In genomic region chr19:45440873-45441654, GRCh38 we compare ENCODE assay signal across 8 cellular contexts. TPM values are rescaled to one million over a fixed set of nuclear protein-coding genes. Genes with fewer than 3 reads are reported as not detected.
A peak's percentile ranks its signal among the peaks of the same experiment; 100 is the strongest.
DNase-seq lines count a peak whose midpoint lies in the region; ATAC-seq and TF ChIP-seq lines count a peak whose summit lies in the region.

No MANE protein-coding gene starts in this region.

- peak; percentile 66 for DNase-seq in GM23248
- DNase-seq in islet precursor cell, result peak; percentile 93

- H3K9ac ChIP-seq in GM23248, result 0 out of 2 replicates have a peak overlapping the region, but pooled peaks have one; percentile 87

- no peaks in the 10 kb centered on the region for H4K20me1 ChIP-seq in GM23248 (ENCODE audit: insufficient read depth)

- H3K4me2 ChIP-seq in GM23248 (ENCODE audit: unreplicated experiment), result no peak overlapping the region

- H3K27me3 ChIP-seq in GM23248 (replicated peaks; ENCODE audit: insufficient read depth), result no peaks in the 10 kb centered on the region

- no peak for ATAC-seq in activated T-helper 17 cell treated with anti-CD3 and anti-CD28 coated beads, Interleukin-2, amount 50 U/mL, for 72 hours (replicated peaks)
- ATAC-seq in HG03039 (IDR thresholded peaks at IDR 0.05; ENCODE audit: unreplicated experiment) (no peak), HG02885 (IDR thresholded peaks at IDR 0.05; ENCODE audit: poor library complexity, unreplicated experiment) (no peak), GM19324 (IDR thresholded peaks at IDR 0.05; ENCODE audit: low FRiP score, unreplicated experiment) (no peak), GM21390 (IDR thresholded peaks at IDR 0.05; ENCODE audit: unreplicated experiment) (no peak)

- no peaks in the 10 kb centered on the region for H3K36me3 Mint-ChIP-seq in activated T-helper 17 cell treated with anti-CD3 and anti-CD28 coated beads, Interleukin-2, amount 50 U/mL, for 72 hours (ENCODE audit: low read depth)

- no peaks in the 10 kb centered on the region for H3K9me2 ChIP-seq in GM23248 (ENCODE audit: insufficient read depth)

- no peaks in the 10 kb centered on the region for H3K27me3 Mint-ChIP-seq in activated T-helper 17 cell treated with anti-CD3 and anti-CD28 coated beads, Interleukin-2, amount 50 U/mL, for 72 hours

- in situ Hi-C loops in GM23248 (cut with MboI), result loop anchor here (5.0 kb wide), 1 partner anchor 36 kb away; no protein-coding TSS in a partner anchor

- H3K36me3 ChIP-seq in GM23248 (ENCODE audit: low read depth), result no peaks in the 10 kb centered on the region

- peaks cover 35% of the 10 kb centered on the region for H3F3A ChIP-seq in GM23248 (ENCODE audit: insufficient read depth)

- no peaks in the 10 kb centered on the region for H3K9me3 Mint-ChIP-seq in activated T-helper 17 cell treated with anti-CD3 and anti-CD28 coated beads, Interleukin-2, amount 50 U/mL, for 72 hours

- peak overlapping the region; percentile 83 for H3K27ac Mint-ChIP-seq in activated T-helper 17 cell treated with anti-CD3 and anti-CD28 coated beads, Interleukin-2, amount 50 U/mL, for 72 hours

- H3K4me3 ChIP-seq in GM23248, result no peak overlapping the region

- peaks cover 38% of the 10 kb centered on the region for H3K4me1 Mint-ChIP-seq in activated T-helper 17 cell treated with anti-CD3 and anti-CD28 coated beads, Interleukin-2, amount 50 U/mL, for 72 hours

- H3K27ac ChIP-seq in 22Rv1 (peak overlapping the region; percentile 79), GM23248 (peak overlapping the region; percentile 76; the same call in 1 of the 2 replicates)

- H3K4me1 ChIP-seq in GM23248 (ENCODE audit: insufficient read depth), result peaks cover 11% of the 10 kb centered on the region

- H3K9me3 ChIP-seq in GM23248 (ENCODE audit: low read depth), result no peaks in the 10 kb centered on the region

- H2AFZ ChIP-seq in GM23248, result no peak overlapping the region

- TF ChIP-seq CTCF in 22Rv1 (IDR thresholded peaks at IDR 0.05), result no peak

- H3K79me2 ChIP-seq in GM23248 (ENCODE audit: insufficient read depth), result no peaks in the 10 kb centered on the region

- H3K4me3 Mint-ChIP-seq in activated T-helper 17 cell treated with anti-CD3 and anti-CD28 coated beads, Interleukin-2, amount 50 U/mL, for 72 hours, result peak overlapping the region; percentile 77

- 91 to 96% methylated on average over 9 of the region's 9 CpGs for WGBS in GM23248 (ENCODE audit: low coverage in 1 of 2, low lambda C conversion rate in 2 of 2, missing lambda C conversion rate in 2 of 2), 2 experiments

RNA-seq across cellular contexts. Expression of gene ERCC1, which starts 17.3 kb away (rescaled TPM):
- 63.0 and 79.8 TPM in 2 replicates for total RNA-seq in GM23248 (2014; rRNA removed; shearing (Covaris generic))
- 89.0 and 90.9 TPM in 2 replicates for polyA plus RNA-seq in GM23248 (2016; fragmentation: Nextera tagmentation; extraction: Ambion mirVana)
- total RNA-seq in activated T-helper 17 cell treated with anti-CD3 and anti-CD28 coated beads, Interleukin-2, amount 50 U/mL, for 72 hours, result 10 to 100 TPM; 27.6 to 33.2 TPM

RNA-seq across cellular contexts. Expression of gene FOSB, which starts 26.7 kb away (rescaled TPM):
- 11.9 and 16.1 TPM in 2 replicates for total RNA-seq in GM23248 (2014; rRNA removed; shearing (Covaris generic))
- polyA plus RNA-seq in GM23248 (2016; fragmentation: Nextera tagmentation; extraction: Ambion mirVana), result 4.8 and 8.3 TPM in 2 replicates
- total RNA-seq in activated T-helper 17 cell treated with anti-CD3 and anti-CD28 coated beads, Interleukin-2, amount 50 U/mL, for 72 hours, result 10 to 100 TPM; 20.7 to 39.2 TPM

RNA-seq across cellular contexts. Expression of gene POLR1G, which starts 34.6 kb away (rescaled TPM):
- total RNA-seq in GM23248 (2014; rRNA removed; shearing (Covaris generic)), result 3.9 and 8.8 TPM in 2 replicates
- polyA plus RNA-seq in GM23248 (2016; fragmentation: Nextera tagmentation; extraction: Ambion mirVana), result 7.2 and 10.8 TPM in 2 replicates
- total RNA-seq in activated T-helper 17 cell treated with anti-CD3 and anti-CD28 coated beads, Interleukin-2, amount 50 U/mL, for 72 hours, result 10 to 100 TPM; 11.2 to 23.6 TPM

RNA-seq across cellular contexts. Expression of gene PPP1R13L, which starts 36.2 kb away (rescaled TPM):
- 3.9 and 36.5 TPM in 2 replicates for total RNA-seq in GM23248 (2014; rRNA removed; shearing (Covaris generic))
- polyA plus RNA-seq in GM23248 (2016; fragmentation: Nextera tagmentation; extraction: Ambion mirVana), result 6.2 and 6.4 TPM in 2 replicates
- 10 to 100 TPM; 21.0 to 66.8 TPM for total RNA-seq in activated T-helper 17 cell treated with anti-CD3 and anti-CD28 coated beads, Interleukin-2, amount 50 U/mL, for 72 hours

RNA-seq across cellular contexts. Expression of gene RTN2, which starts 55.8 kb away (rescaled TPM):
- 14.8 and 19.6 TPM in 2 replicates for total RNA-seq in GM23248 (2014; rRNA removed; shearing (Covaris generic))
- polyA plus RNA-seq in GM23248 (2016; fragmentation: Nextera tagmentation; extraction: Ambion mirVana), result 7.8 and 8.2 TPM in 2 replicates
- 1 to 10 TPM; 5.3 to 8.6 TPM for total RNA-seq in activated T-helper 17 cell treated with anti-CD3 and anti-CD28 coated beads, Interleukin-2, amount 50 U/mL, for 72 hours
